In the genomic region with DNA sequence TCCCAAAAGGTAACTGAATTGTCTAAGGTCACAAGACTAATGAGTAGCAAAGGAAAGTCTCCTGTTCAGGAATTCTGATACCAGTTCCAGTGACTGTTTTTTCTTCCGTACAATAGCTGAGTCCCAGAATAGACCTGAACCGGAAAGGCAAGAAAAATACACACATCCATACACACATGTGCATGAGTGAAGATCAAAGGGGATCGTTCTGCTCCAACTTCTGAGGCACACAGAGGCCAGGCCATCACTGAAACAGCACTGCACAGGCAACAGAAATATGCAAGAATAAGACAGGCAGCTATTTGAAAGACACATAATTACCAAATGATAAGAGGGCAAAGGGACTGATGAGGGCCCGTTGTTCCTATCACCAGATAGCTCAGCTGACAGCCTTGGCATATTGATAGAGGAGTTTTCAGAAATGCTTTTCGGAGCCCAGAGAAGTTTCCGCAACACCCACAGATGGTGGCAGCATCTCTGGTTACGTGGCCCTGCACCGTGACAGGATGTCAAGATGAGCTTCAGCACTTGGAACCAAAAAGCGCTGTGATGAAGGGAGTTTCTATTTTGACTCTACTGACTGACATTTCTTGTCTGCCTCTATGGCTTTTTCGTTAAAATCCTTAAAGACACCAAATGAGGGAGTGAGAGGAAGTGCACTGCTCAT, we compare ENCODE assay signal across 31 cellular contexts.
"Had no signal": no experiment of that assay in that cellular context is flagged by ENCODE, and none has a peak within 500 bp of the region (broad histone marks: within the 10 kb centered on the region; RNA-seq: fewer than 3 reads in every experiment).

No MANE protein-coding gene starts in this region.

- H3K27ac Mint-ChIP-seq: activated CD8-positive, alpha-beta T cell treated with anti-CD3 and anti-CD28 coated beads, Interleukin-2, amount 10 ng/mL, durations not matched to agents 7 days and 5 days; activated naive CD4-positive, alpha-beta T cell treated with anti-CD3 and anti-CD28 coated beads, Interleukin-2, amount 50 U/mL, for 72 hours; activated naive CD8-positive, alpha-beta T cell treated with anti-CD3 and anti-CD28 coated beads, Interleukin-2, amount 50 U/mL, for 24 hours; WTC11 had no signal

- H3K9me3 ChIP-seq: body of pancreas had no signal

- H3K4me1 ChIP-seq: ascending aorta, body of pancreas, SJSA1 had no signal

- H3K4me3 Mint-ChIP-seq: activated CD8-positive, alpha-beta T cell treated with anti-CD3 and anti-CD28 coated beads, Interleukin-2, amount 10 ng/mL, durations not matched to agents 7 days and 5 days; activated naive CD8-positive, alpha-beta T cell treated with anti-CD3 and anti-CD28 coated beads, Interleukin-2, amount 50 U/mL, for 24 hours; WTC11 had no signal

- FAIRE-seq: bronchial epithelial cell had no signal

- H3K27ac ChIP-seq: ascending aorta, body of pancreas, SJSA1 had no signal

- H3K36me3 ChIP-seq: ascending aorta, SJSA1 had no signal

- H3K4me1 Mint-ChIP-seq: activated naive CD8-positive, alpha-beta T cell treated with anti-CD3 and anti-CD28 coated beads, Interleukin-2, amount 50 U/mL, for 24 hours had no signal

- H3K27me3 Mint-ChIP-seq: activated naive CD8-positive, alpha-beta T cell treated with anti-CD3 and anti-CD28 coated beads, Interleukin-2, amount 50 U/mL, for 24 hours had no signal

- DNase-seq: activated CD4-positive, alpha-beta T cell treated with anti-CD3 and anti-CD28 coated beads for 48 hours; activated CD4-positive, alpha-beta T cell treated with anti-CD3 and anti-CD28 coated beads, Interleukin-2, amount 50 U/mL, for 4 hours; activated CD4-positive, CD25-positive, alpha-beta regulatory T cell treated with anti-CD3 and anti-CD28 coated beads, Interleukin-2, amount 50 U/mL, for 72 hours; activated CD8-positive, alpha-beta memory T cell treated with anti-CD3 and anti-CD28 coated beads, Interleukin-2, amount 50 U/mL, for 48 hours; activated CD8-positive, alpha-beta T cell treated with anti-CD3 and anti-CD28 coated beads, Interleukin-2, amount 10 ng/mL, durations not matched to agents 7 days and 5 days; activated effector memory CD4-positive, alpha-beta T cell treated with anti-CD3 and anti-CD28 coated beads, Interleukin-2, amount 50 U/mL, for 16 hours; activated naive CD4-positive, alpha-beta T cell treated with Interleukin-2 at 50 U/mL for 16 hours; activated naive CD8-positive, alpha-beta T cell treated with anti-CD3 and anti-CD28 coated beads, Interleukin-2, amount 50 U/mL, for 24 hours; activated T-cell treated with anti-CD3 and anti-CD28 coated beads, Interleukin-2, amount 50 U/mL, for 1 hour; amniotic stem cell; body of pancreas; KG1; NCI-H1092 treated with DMSO at 0.1 percent for 48 hours; NCI-H1436; NCI-H1694 treated with DMSO at 0.1 percent for 48 hours; NCI-H2029 treated with DMSO at 0.1 percent for 48 hours; NCI-H345; NCI-H510A; NCI-H526 treated with DMSO at 0.1 percent for 48 hours; NCI-H82; OCI-M1; RPMI8226; SHP77; SW 1271 had no signal

- H3K27me3 ChIP-seq: ascending aorta, body of pancreas, SJSA1 had no signal

- H3K4me3 ChIP-seq: ascending aorta, body of pancreas, SJSA1 had no signal

- ATAC-seq: activated CD8-positive, alpha-beta T cell treated with anti-CD3 and anti-CD28 coated beads, Interleukin-2, amount 10 ng/mL, durations not matched to agents 7 days and 5 days; activated naive CD4-positive, alpha-beta T cell treated with anti-CD3 and anti-CD28 coated beads, Interleukin-2, amount 50 U/mL, for 72 hours; activated naive CD8-positive, alpha-beta T cell treated with anti-CD3 and anti-CD28 coated beads, Interleukin-2, amount 50 U/mL, for 24 hours; body of pancreas; Panc1; SK-N-SH treated with all-trans-retinoic acid at 6 μM for 48 hours; WTC11 had no signal
